7 cellular contexts compared by ENCODE assay signal in genomic region chr18:32771871-32772499, GRCh38. TPM values are rescaled to one million over a fixed set of nuclear protein-coding genes. Genes with fewer than 3 reads are reported as not detected.
DNase-seq lines count a peak whose midpoint lies in the region; ATAC-seq and TF ChIP-seq lines count a peak whose summit lies in the region.

No MANE protein-coding gene starts in this region.

- H3K9me3 Mint-ChIP-seq in T-cell: peaks cover 0 to 2% (median 0%) of the 10 kb centered on the region in 3 donors

- no peak for TF ChIP-seq POLR2A in stomach (IDR thresholded peaks at IDR 0.05)

- POLR2A ChIA-PET in T-cell (lab: Charles Lee): no interaction called here

- H3K9me3 ChIP-seq in HUES48 (ENCODE audit: control insufficient read depth, insufficient read depth, low read length): no peaks in the 10 kb centered on the region
- H3K9me3 ChIP-seq in stomach: no peaks in the 10 kb centered on the region

- intact Hi-C loops in stomach (cut with DNase I; ENCODE audit: low total_unique reads): no loop called here

- peak overlapping the region; percentile 5 to 66 (median 58) for H3K4me3 Mint-ChIP-seq in T-cell

- no peak overlapping the region for H3K27ac Mint-ChIP-seq in T-cell

- peaks cover 71% of the 10 kb centered on the region for H3K27me3 ChIP-seq in HUES48 (ENCODE audit: control insufficient read depth, insufficient read depth, low read length)
- peaks cover 0 to 61% (median 37%) of the 10 kb centered on the region in 3 donors for H3K27me3 ChIP-seq in stomach

- ATAC-seq in T-cell (replicated peaks in 1 of 4): peak in 1 of 4 experiments; percentile 24
- ATAC-seq in HG02623 (IDR thresholded peaks at IDR 0.05; ENCODE audit: unreplicated experiment): no peak

- CTCF ChIA-PET in T-cell (lab: Charles Lee): no interaction called here

- H3K9ac ChIP-seq in HUES48 (ENCODE audit: low read depth, low read length): no peak overlapping the region

- no peaks in the 10 kb centered on the region for H3K36me3 Mint-ChIP-seq in T-cell

- no peak for TF ChIP-seq CTCF in stomach (IDR thresholded peaks at IDR 0.05)

- H3K4me3 ChIP-seq in HUES48 (ENCODE audit: low read depth, low read length) (peak overlapping the region; percentile 62), stomach (peak overlapping the region; percentile 43 to 61 (median 52))

- H3K4me1 Mint-ChIP-seq in T-cell: peaks cover 13 to 23% (median 15%) of the 10 kb centered on the region in 3 donors

- 1 to 5% (median 2%) methylated on average over 24 to 48 of the region's 48 CpGs for WGBS in stomach, 5 donors

- H3K36me3 ChIP-seq in HUES48 (ENCODE audit: control insufficient read depth, insufficient read depth, low read length) (no peaks in the 10 kb centered on the region), stomach (no peaks in the 10 kb centered on the region)

- H3K4me1 ChIP-seq in HUES48 (ENCODE audit: control insufficient read depth, insufficient read depth, low read length) (peaks cover 36% of the 10 kb centered on the region), stomach (peaks cover 23 to 31% (median 29%) of the 10 kb centered on the region in 4 donors)

- DNase-seq in T-cell (no peak), iPS-NIHi7 (ENCODE audit: extremely low spot score) (peak; percentile 50), stomach (no peak), HCEC 1CT (no peak)
- DNase-seq in stimulated activated CD8-positive, alpha-beta memory T cell treated with anti-CD3 and anti-CD28 coated beads, Interleukin-4, amount 100 ng/mL, for 48 hours: no peak

- peaks cover 42 to 44% of the 10 kb centered on the region in 2 donors for H3K27me3 Mint-ChIP-seq in T-cell

- TF ChIP-seq EP300 in stomach (IDR thresholded peaks at IDR 0.05): no peak

- no peak overlapping the region for H3K27ac ChIP-seq in HUES48 (ENCODE audit: low read depth, low read length)
- H3K27ac ChIP-seq in stomach: no peak overlapping the region

RNA-seq across cellular contexts. Expression of gene KLHL14, which starts 0.8 kb away (rescaled TPM):
- total RNA-seq in T-cell (1 to 10 TPM in 1 of 5 donors, under 1 TPM in 4; 0.35 to 1.4 (median 0.57) TPM), stomach (1 to 10 TPM in 1 of 5 donors, under 1 TPM in 1, not detected in 3; 0.55 to 3.5 TPM)
- polyA plus RNA-seq in stomach: under 1 TPM in 2 of 3 donors, not detected in 1; 0.15 to 0.28 TPM
